Comparison of ENCODE assay signal across 15 cellular contexts in genomic region chr19:29293736-29294342, GRCh38.
DNase-seq lines count a peak whose midpoint lies in the region; ATAC-seq and FAIRE-seq lines count a peak whose summit lies in the region.
"Had no signal": no experiment of that assay in that cellular context is flagged by ENCODE, and none has a peak within 500 bp of the region (broad histone marks: within the 10 kb centered on the region; RNA-seq: fewer than 3 reads in every experiment).

No MANE protein-coding gene starts in this region.

- H3K9me3 Mint-ChIP-seq in stimulated activated naive CD8-positive, alpha-beta T cell treated with anti-CD3 and anti-CD28 coated beads, Interleukin-15, amount 100 ng/mL, for 72 hours = no peaks in the 10 kb centered on the region

- peaks cover 47% of the 10 kb centered on the region for H3K27me3 Mint-ChIP-seq in stimulated activated naive CD8-positive, alpha-beta T cell treated with anti-CD3 and anti-CD28 coated beads, Interleukin-15, amount 100 ng/mL, for 72 hours

- DNase-seq in stimulated activated naive CD8-positive, alpha-beta T cell treated with anti-CD3 and anti-CD28 coated beads, Interleukin-15, Interleukin-2, amounts not matched to agents 100 U/mL and 50 U/mL, for 24 hours = peak; percentile 16
- no peak for DNase-seq in stimulated activated naive CD8-positive, alpha-beta T cell treated with anti-CD3 and anti-CD28 coated beads, Interleukin-15, amount 100 ng/mL, for 72 hours
- peak; percentile 42 for DNase-seq in M059J (ENCODE audit: low read depth)
- peak; percentile 57 for DNase-seq in mesenteric fat pad (ENCODE audit: low spot score)
- peak; percentile 75 for DNase-seq in urothelium cell line (ENCODE audit: low spot score)
- DNase-seq in NCI-H187 (lab: John Stamatoyannopoulos, UW) = no peak
- DNase-seq in occipital lobe (lab: John Stamatoyannopoulos, UW) = no peak
- DNase-seq in C1 segment of cervical spinal cord (lab: John Stamatoyannopoulos, UW) = no peak
- DNase-seq: H7, NCI-H1436 treated with DMSO at 0.1 percent for 48 hours, NCI-H2107, NCI-H345, NCI-H526 treated with DMSO at 0.1 percent for 48 hours, Right ventricle myocardium superior, SK-N-SH had no signal

- peaks cover 14% of the 10 kb centered on the region for H3K4me1 Mint-ChIP-seq in stimulated activated naive CD8-positive, alpha-beta T cell treated with anti-CD3 and anti-CD28 coated beads, Interleukin-15, amount 100 ng/mL, for 72 hours

- H3K27ac Mint-ChIP-seq in stimulated activated naive CD8-positive, alpha-beta T cell treated with anti-CD3 and anti-CD28 coated beads, Interleukin-15, amount 100 ng/mL, for 72 hours = no peak overlapping the region

- H3K4me3 Mint-ChIP-seq in stimulated activated naive CD8-positive, alpha-beta T cell treated with anti-CD3 and anti-CD28 coated beads, Interleukin-15, amount 100 ng/mL, for 72 hours = no peak overlapping the region

- peak; percentile 43 for ATAC-seq in stimulated activated naive CD8-positive, alpha-beta T cell treated with anti-CD3 and anti-CD28 coated beads, Interleukin-15, Interleukin-2, amounts not matched to agents 100 U/mL and 50 U/mL, for 24 hours
- ATAC-seq in stimulated activated naive CD8-positive, alpha-beta T cell treated with anti-CD3 and anti-CD28 coated beads, Interleukin-15, amount 100 ng/mL, for 72 hours = no peak

- peak; percentile 79 for FAIRE-seq in urothelium cell line (lab: Jason Lieb, UNC)

Comparison
In these comparisons a context has a peak if more than half of its experiments do, and no peak if none do; other contexts are left out.
1. DNase-seq: peak in stimulated activated naive CD8-positive, alpha-beta T cell treated with anti-CD3 and anti-CD28 coated beads, Interleukin-15, Interleukin-2, amounts not matched to agents 100 U/mL and 50 U/mL, for 24 hours (single experiment), M059J (single experiment), mesenteric fat pad (single experiment) and urothelium cell line (single experiment); none in stimulated activated naive CD8-positive, alpha-beta T cell treated with anti-CD3 and anti-CD28 coated beads, Interleukin-15, amount 100 ng/mL, for 72 hours (0 of 2), NCI-H187 (0 of 2), occipital lobe (single experiment) and C1 segment of cervical spinal cord (0 of 14).